Comparison of ENCODE assay signal across 8 cellular contexts in the genomic region with DNA sequence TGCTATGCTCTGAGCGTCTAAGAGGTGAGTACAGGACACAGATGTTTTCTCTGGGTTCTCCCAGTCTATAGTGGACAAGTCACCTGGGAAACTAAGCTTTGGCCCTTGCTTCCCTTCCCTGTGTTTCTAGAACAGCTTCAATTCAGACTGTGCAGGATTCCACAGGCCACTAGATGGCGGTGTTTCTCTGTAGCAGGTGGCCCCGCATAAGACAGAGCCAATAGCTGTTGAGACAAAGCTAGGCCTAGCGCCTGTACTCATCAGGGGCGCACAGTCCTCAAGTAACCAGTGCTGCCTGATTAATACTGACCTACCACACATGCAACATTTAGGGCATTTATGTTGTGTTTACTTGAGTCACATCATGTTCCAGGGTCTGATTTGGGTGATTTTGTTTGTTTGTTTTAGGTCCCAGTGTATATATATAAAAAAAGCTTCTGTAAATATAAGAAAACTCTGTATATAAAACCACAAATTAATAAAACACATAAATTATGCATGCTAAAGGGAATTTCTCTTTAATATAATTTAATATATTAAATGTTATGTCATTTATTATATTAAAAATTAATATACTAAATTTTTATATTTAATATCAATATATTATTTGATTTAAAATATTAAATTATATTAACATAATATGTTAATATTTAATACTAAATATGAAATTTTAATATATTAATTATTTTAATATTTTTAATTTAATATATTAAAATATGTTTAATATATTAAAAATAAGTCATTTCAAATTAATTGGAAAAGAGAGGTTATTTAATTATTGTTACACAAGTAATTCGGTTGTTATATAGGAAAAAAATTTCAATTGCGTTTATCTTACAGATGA.
DNase-seq lines count a peak whose midpoint lies in the region; ATAC-seq, FAIRE-seq and TF ChIP-seq lines count a peak whose summit lies in the region.

No MANE protein-coding gene starts in this region.

- H3K4me2 ChIP-seq in mammary epithelial cell (ENCODE audit: insufficient read depth, low read depth, low read length): no peak overlapping the region

- in situ Hi-C loops in mammary epithelial cell (cut with MboI; ENCODE audit: low sequenced_read_pairs in 2 of 2): no loop called here

- WGBS in mammary epithelial cell (ENCODE audit: low coverage, missing lambda C conversion rate): 23% methylated on average over 7 of the region's 7 CpGs

- H3K27ac ChIP-seq in WERI-Rb-1: peak overlapping the region; percentile 41
- H3K27ac ChIP-seq in mammary epithelial cell (ENCODE audit: insufficient read depth, low read depth, low read length): no peak overlapping the region

- no peak overlapping the region for H3K4me3 ChIP-seq in BE2C (ENCODE audit: low read depth, low read length)
- H3K4me3 ChIP-seq in WERI-Rb-1 (ENCODE audit: low read depth, low read length): no peak overlapping the region
- H3K4me3 ChIP-seq in mammary epithelial cell (replicated peaks in 1 of 3; ENCODE audit: insufficient read depth in 1 of 3, low read depth in 2 of 3, low read length in 3 of 3): no peak overlapping the region

- no peak overlapping the region for H3K9ac ChIP-seq in mammary epithelial cell (ENCODE audit: insufficient read depth, low read length)

- DNase-seq in BE2C (peak; percentile 90), GM19239 (ENCODE audit: insufficient read length, low spot score) (peak; percentile 77), NCI-H226 (peak; percentile 77), WERI-Rb-1 (peak; percentile 92), mammary epithelial cell (peak; percentile 73), islet precursor cell (peak; percentile 95)
- DNase-seq in stimulated activated CD4-positive, alpha-beta T cell treated with anti-CD3 and anti-CD28 coated beads, Interleukin-1b, Interleukin-23, amount 100 ng/mL, for 4 hours (ENCODE audit: low read depth in 2 of 2): peak; percentile 60 to 72

- H3K4me1 ChIP-seq in BE2C: no peaks in the 10 kb centered on the region
- H3K4me1 ChIP-seq in mammary epithelial cell (ENCODE audit: insufficient read depth, low read length): no peaks in the 10 kb centered on the region

- H3K36me3 ChIP-seq in BE2C: no peaks in the 10 kb centered on the region
- H3K36me3 ChIP-seq in WERI-Rb-1: peaks cover 43% of the 10 kb centered on the region
- no peaks in the 10 kb centered on the region for H3K36me3 ChIP-seq in mammary epithelial cell (ENCODE audit: insufficient read depth, low read length)

- H3K9me3 ChIP-seq in BE2C (no peaks in the 10 kb centered on the region), WERI-Rb-1 (ENCODE audit: severe bottlenecking) (no peaks in the 10 kb centered on the region), mammary epithelial cell (replicated peaks; ENCODE audit: insufficient read depth, low read length) (no peaks in the 10 kb centered on the region)

- no TSS peak for BruUV-seq in mammary epithelial cell (replicated peaks; lab: Mats Ljungman, UMichigan)

- CTCF ChIA-PET in mammary epithelial cell (lab: Charles Lee; ENCODE audit: low non-redundant PET): interaction anchor here (0.5 to 1.3 kb wide), 22 partner anchors 9 to 532 kb away, joined by 3 to 31 read pairs (median 4); no protein-coding TSS in a partner anchor

- peak; percentile 81 for FAIRE-seq in GM19239 (lab: Jason Lieb, UNC)

- ATAC-seq in HG03280 (IDR thresholded peaks at IDR 0.05; ENCODE audit: unreplicated experiment): peak; percentile 99

- intact Hi-C loops in mammary epithelial cell (cut with micrococcal nuclease): loop anchor here (1.0 kb wide), 7 partner anchors 22 to 480 kb away; no protein-coding TSS in a partner anchor

- H4K20me1 ChIP-seq in mammary epithelial cell (ENCODE audit: insufficient read depth, low read length): no peaks in the 10 kb centered on the region

- TF ChIP-seq CTCF in BE2C (IDR thresholded peaks at IDR 0.05; ENCODE audit: low read depth, low read length) (peak; percentile 100), WERI-Rb-1 (IDR thresholded peaks at IDR 0.05; ENCODE audit: low read depth, low read length) (peak; percentile 90), mammary epithelial cell (conservative IDR thresholded peaks at IDR 0.05 in 1 of 2, IDR thresholded peaks at IDR 0.05 in 1 of 2; ENCODE audit: extremely low read depth in 1 of 2, insufficient read depth in 1 of 2, low read depth in 1 of 2, low read length in 2 of 2) (peak; percentile 98)

- H3K27me3 ChIP-seq in BE2C (no peaks in the 10 kb centered on the region), WERI-Rb-1 (ENCODE audit: insufficient read depth, low read depth, severe bottlenecking) (no peaks in the 10 kb centered on the region), mammary epithelial cell (ENCODE audit: insufficient read depth, low read length) (no peaks in the 10 kb centered on the region)

- dilution Hi-C loops in mammary epithelial cell (cut with HindIII; ENCODE audit: low sequenced_read_pairs): loop anchor here (5.0 kb wide), 1 partner anchor 365 kb away; no protein-coding TSS in a partner anchor

- no peaks in the 10 kb centered on the region for H3K79me2 ChIP-seq in mammary epithelial cell (ENCODE audit: insufficient read depth, low read length)

- H2AFZ ChIP-seq in mammary epithelial cell (ENCODE audit: low read depth, low read length): no peak overlapping the region
